ENCODE assay signal across 13 cellular contexts in genomic region chr11:61026121-61027031, GRCh38. TPM values are rescaled to one million over a fixed set of nuclear protein-coding genes. Genes with fewer than 3 reads are reported as not detected.
DNase-seq lines count a peak whose midpoint lies in the region; ATAC-seq and TF ChIP-seq lines count a peak whose summit lies in the region.
"Had no signal": no experiment of that assay in that cellular context is flagged by ENCODE, and none has a peak within 500 bp of the region (broad histone marks: within the 10 kb centered on the region; RNA-seq: fewer than 3 reads in every experiment).

No MANE protein-coding gene starts in this region.

- H3K9me3 Mint-ChIP-seq in activated T-helper 2 cell treated with anti-CD3 and anti-CD28 coated beads, Interferon-gamma antibody, Interleukin-2, Interleukin-4, amounts not matched to agents 10 μg/mL and 5 μg/mL and 100 μg/mL, durations not matched to agents 14 hours and 24 hours and 36 hours, result no peaks in the 10 kb centered on the region
- H3K9me3 Mint-ChIP-seq in naive thymus-derived CD4-positive, alpha-beta T cell, result peaks cover 0 to 3% (median 0%) of the 10 kb centered on the region in 11 donors
- no peaks in the 10 kb centered on the region for H3K9me3 Mint-ChIP-seq in endodermal cell

- H3K4me3 Mint-ChIP-seq in activated T-helper 2 cell treated with anti-CD3 and anti-CD28 coated beads, Interferon-gamma antibody, Interleukin-2, Interleukin-4, amounts not matched to agents 10 μg/mL and 5 μg/mL and 100 μg/mL, durations not matched to agents 14 hours and 24 hours and 36 hours (ENCODE audit: low read depth), result peak overlapping the region; percentile 84
- peak overlapping the region; percentile 71 to 89 (median 85) for H3K4me3 Mint-ChIP-seq in naive thymus-derived CD4-positive, alpha-beta T cell
- no peak overlapping the region for H3K4me3 Mint-ChIP-seq in endodermal cell

- peak; percentile 37 for ATAC-seq in naive thymus-derived CD4-positive, alpha-beta T cell
- ATAC-seq in GM18873 (IDR thresholded peaks at IDR 0.05; ENCODE audit: low FRiP score, unreplicated experiment), result no peak
- no peak for ATAC-seq in HG03457 (IDR thresholded peaks at IDR 0.05; ENCODE audit: unreplicated experiment)
- no peak for ATAC-seq in aorta (ENCODE audit: low FRiP score)

- no peak overlapping the region for H2AFZ ChIP-seq in OCI-LY1 (ENCODE audit: low read length)

- H3K36me3 Mint-ChIP-seq in activated T-helper 2 cell treated with anti-CD3 and anti-CD28 coated beads, Interferon-gamma antibody, Interleukin-2, Interleukin-4, amounts not matched to agents 10 μg/mL and 5 μg/mL and 100 μg/mL, durations not matched to agents 14 hours and 24 hours and 36 hours (ENCODE audit: low read depth), result peaks cover 71% of the 10 kb centered on the region
- peaks cover 0 to 34% (median 0%) of the 10 kb centered on the region in 5 donors for H3K36me3 Mint-ChIP-seq in naive thymus-derived CD4-positive, alpha-beta T cell
- H3K36me3 Mint-ChIP-seq in endodermal cell (ENCODE audit: low read depth), result no peaks in the 10 kb centered on the region

- H3K9me3 ChIP-seq in OCI-LY1 (ENCODE audit: low read length) (no peaks in the 10 kb centered on the region), aorta (ENCODE audit: control insufficient read depth, low read length) (no peaks in the 10 kb centered on the region), endodermal cell (ENCODE audit: control insufficient read depth, low read length) (no peaks in the 10 kb centered on the region)
- H3K9me3 ChIP-seq in naive thymus-derived CD4-positive, alpha-beta T cell (ENCODE audit: control insufficient read depth in 2 of 3, low read length in 3 of 3), result no peaks in the 10 kb centered on the region
- H3K9me3 ChIP-seq: upper lobe of left lung had no signal

- H3K4me3 ChIP-seq in OCI-LY1 (ENCODE audit: low read depth, low read length, poor library complexity, severe bottlenecking), result peak overlapping the region; percentile 67
- H3K4me3 ChIP-seq in naive thymus-derived CD4-positive, alpha-beta T cell (ENCODE audit: low read length), result peak overlapping the region; percentile 51
- no peak overlapping the region for H3K4me3 ChIP-seq in aorta (ENCODE audit: low read length in 2 of 2)
- no peak overlapping the region for H3K4me3 ChIP-seq in endodermal cell (ENCODE audit: low read length)
- H3K4me3 ChIP-seq: upper lobe of left lung had no signal

- TF ChIP-seq CTCF in OCI-LY1 (IDR thresholded peaks at IDR 0.05; ENCODE audit: low read length) (no peak), endodermal cell (conservative IDR thresholded peaks at IDR 0.05) (no peak)

- intact Hi-C loops in activated T-helper 2 cell treated with anti-CD3 and anti-CD28 coated beads, Interferon-gamma antibody, Interleukin-2, Interleukin-4, amounts not matched to agents 10 μg/mL and 5 μg/mL and 100 μg/mL, durations not matched to agents 14 hours and 24 hours and 36 hours (cut with micrococcal nuclease), result loop anchor here (1.0 kb wide), 2 partner anchors 11 to 16 kb away; no protein-coding TSS in a partner anchor
- intact Hi-C loops in naive thymus-derived CD4-positive, alpha-beta T cell (cut with micrococcal nuclease), result loop anchor here (1.0 to 10.0 kb wide), 14 partner anchors 16 to 1528 kb away; partner anchors contain the start of genes CD5 (in 1 of the 2), CD6 (in 1 of the 2), TMEM109 (in 1 of the 2) and VPS37C (in 1 of the 2)
- intact Hi-C loops in aorta (cut with DNase I), result no loop called here

- CTCF ChIA-PET in naive thymus-derived CD4-positive, alpha-beta T cell (lab: Charles Lee), result interaction anchor here (0.6 to 2.1 kb wide), 6 partner anchors 16 to 58 kb away, joined by 3 to 10 read pairs (median 4); no protein-coding TSS in a partner anchor

- peaks cover 82% of the 10 kb centered on the region for H3K4me1 Mint-ChIP-seq in activated T-helper 2 cell treated with anti-CD3 and anti-CD28 coated beads, Interferon-gamma antibody, Interleukin-2, Interleukin-4, amounts not matched to agents 10 μg/mL and 5 μg/mL and 100 μg/mL, durations not matched to agents 14 hours and 24 hours and 36 hours (ENCODE audit: low read depth)
- H3K4me1 Mint-ChIP-seq in naive thymus-derived CD4-positive, alpha-beta T cell, result peaks cover 60 to 97% (median 90%) of the 10 kb centered on the region in 7 donors
- H3K4me1 Mint-ChIP-seq in endodermal cell, result peaks cover 7% of the 10 kb centered on the region

- H3K36me3 ChIP-seq in OCI-LY1 (ENCODE audit: insufficient read depth, low read length), result no peaks in the 10 kb centered on the region
- no peaks in the 10 kb centered on the region for H3K36me3 ChIP-seq in naive thymus-derived CD4-positive, alpha-beta T cell (ENCODE audit: control insufficient read depth in 2 of 3, insufficient read depth in 3 of 3, low read length in 3 of 3)
- H3K36me3 ChIP-seq in aorta (ENCODE audit: control insufficient read depth in 1 of 2, insufficient read depth in 2 of 2, low read length in 1 of 2), result no peaks in the 10 kb centered on the region
- no peaks in the 10 kb centered on the region for H3K36me3 ChIP-seq in endodermal cell (ENCODE audit: control insufficient read depth, insufficient read depth, low read length)
- H3K36me3 ChIP-seq: upper lobe of left lung had no signal

- 68 to 70% methylated on average over 27 to 28 of the region's 28 CpGs for WGBS in aorta, 2 donors
- WGBS in endodermal cell (ENCODE audit: insufficient coverage in 1 of 2, insufficient read length in 1 of 2), 2 experiments, result 83 to 87% methylated on average over 6 to 25 of the region's 28 CpGs

- no peaks in the 10 kb centered on the region for H3K27me3 Mint-ChIP-seq in activated T-helper 2 cell treated with anti-CD3 and anti-CD28 coated beads, Interferon-gamma antibody, Interleukin-2, Interleukin-4, amounts not matched to agents 10 μg/mL and 5 μg/mL and 100 μg/mL, durations not matched to agents 14 hours and 24 hours and 36 hours (ENCODE audit: low read depth)
- H3K27me3 Mint-ChIP-seq in naive thymus-derived CD4-positive, alpha-beta T cell, result no peaks in the 10 kb centered on the region
- peaks cover 54% of the 10 kb centered on the region for H3K27me3 Mint-ChIP-seq in endodermal cell (ENCODE audit: insufficient read depth)

- H3F3A ChIP-seq in OCI-LY1 (ENCODE audit: insufficient read depth, low read length), result no peaks in the 10 kb centered on the region

- peaks cover 83% of the 10 kb centered on the region for H3K4me1 ChIP-seq in OCI-LY1 (ENCODE audit: insufficient read depth, low read length, severe bottlenecking)
- peaks cover 63 to 69% of the 10 kb centered on the region in 2 donors for H3K4me1 ChIP-seq in naive thymus-derived CD4-positive, alpha-beta T cell (ENCODE audit: control insufficient read depth in 2 of 2, insufficient read depth in 2 of 2, low read length in 2 of 2)
- no peaks in the 10 kb centered on the region for H3K4me1 ChIP-seq in aorta (ENCODE audit: control insufficient read depth in 1 of 2, insufficient read depth in 2 of 2, low read length in 2 of 2)
- no peaks in the 10 kb centered on the region for H3K4me1 ChIP-seq in endodermal cell (ENCODE audit: control insufficient read depth, insufficient read depth, low read length)

- peak overlapping the region; percentile 83 for H3K9ac ChIP-seq in OCI-LY1 (ENCODE audit: low read length)
- no peak overlapping the region for H3K9ac ChIP-seq in endodermal cell (ENCODE audit: extremely low read depth, low read length, poor library complexity, severe bottlenecking)

- POLR2A ChIA-PET in naive thymus-derived CD4-positive, alpha-beta T cell (lab: Charles Lee), result interaction anchor here (0.7 to 11.1 kb wide), 24 partner anchors 10 to 121 kb away, joined by 3 to 210 read pairs (median 8); partner anchors contain the start of gene PRPF19

- H3K27ac ChIP-seq in OCI-LY1 (ENCODE audit: low read depth, low read length, poor library complexity, severe bottlenecking) (peak overlapping the region; percentile 95), aorta (ENCODE audit: low read depth in 1 of 2, low read length in 2 of 2) (no peak overlapping the region), endodermal cell (ENCODE audit: low read depth, low read length) (no peak overlapping the region)
- peak overlapping the region; percentile 76 for H3K27ac ChIP-seq in naive thymus-derived CD4-positive, alpha-beta T cell (ENCODE audit: low read depth, low read length)

- no peaks in the 10 kb centered on the region for H4K20me1 ChIP-seq in OCI-LY1 (ENCODE audit: insufficient read depth, low read length)

- H3K27ac Mint-ChIP-seq in activated T-helper 2 cell treated with anti-CD3 and anti-CD28 coated beads, Interferon-gamma antibody, Interleukin-2, Interleukin-4, amounts not matched to agents 10 μg/mL and 5 μg/mL and 100 μg/mL, durations not matched to agents 14 hours and 24 hours and 36 hours, result peak overlapping the region; percentile 94
- peak overlapping the region; percentile 91 to 99 (median 97) for H3K27ac Mint-ChIP-seq in naive thymus-derived CD4-positive, alpha-beta T cell
- no peak overlapping the region for H3K27ac Mint-ChIP-seq in endodermal cell

- no peaks in the 10 kb centered on the region for H3K9me2 ChIP-seq in OCI-LY1 (ENCODE audit: low read depth, low read length)

- peak overlapping the region; percentile 91 for H3K4me2 ChIP-seq in OCI-LY1 (ENCODE audit: low read length)

- no peaks in the 10 kb centered on the region for H3K27me3 ChIP-seq in OCI-LY1 (ENCODE audit: insufficient read depth, low read length)
- H3K27me3 ChIP-seq in naive thymus-derived CD4-positive, alpha-beta T cell (ENCODE audit: control insufficient read depth in 2 of 2, insufficient read depth in 2 of 2, low read length in 2 of 2), result no peaks in the 10 kb centered on the region
- H3K27me3 ChIP-seq in aorta (ENCODE audit: control insufficient read depth in 1 of 2, insufficient read depth in 2 of 2, low read length in 1 of 2), result no peaks in the 10 kb centered on the region
- peaks cover 30% of the 10 kb centered on the region for H3K27me3 ChIP-seq in endodermal cell (ENCODE audit: control insufficient read depth, insufficient read depth, low read length, poor library complexity, severe bottlenecking)
- H3K27me3 ChIP-seq: upper lobe of left lung had no signal

- DNase-seq in GDM1 (lab: John Stamatoyannopoulos, UW) (peak; percentile 47), aorta (no peak), endodermal cell (no peak)
- peak; percentile 59 for DNase-seq in activated T-helper 2 cell treated with anti-CD3 and anti-CD28 coated beads, Interferon-gamma antibody, Interleukin-2, Interleukin-4, amounts not matched to agents 10 μg/mL and 5 μg/mL and 100 μg/mL, durations not matched to agents 14 hours and 24 hours and 36 hours (ENCODE audit: low spot score)
- peak in 7 of 9 donors; percentile 86 to 90 (median 88) for DNase-seq in naive thymus-derived CD4-positive, alpha-beta T cell
- DNase-seq: amniotic stem cell, mammary epithelial cell, SHP77 had no signal

- H3K79me2 ChIP-seq in OCI-LY1 (ENCODE audit: insufficient read depth, low read length), result no peaks in the 10 kb centered on the region

RNA-seq across cellular contexts. Expression of gene CD6, which starts 54.9 kb away (rescaled TPM):
- 308 and 327 TPM in 2 replicates for total RNA-seq in activated T-helper 2 cell treated with anti-CD3 and anti-CD28 coated beads, Interferon-gamma antibody, Interleukin-2, Interleukin-4, amounts not matched to agents 10 μg/mL and 5 μg/mL and 100 μg/mL, durations not matched to agents 14 hours and 24 hours and 36 hours
- total RNA-seq in naive thymus-derived CD4-positive, alpha-beta T cell, result 100 to 1,000 TPM; 361 to 653 (median 430) TPM
- polyA plus RNA-seq in naive thymus-derived CD4-positive, alpha-beta T cell, result 100 to 1,000 TPM; 195 to 303 TPM
- 1 to 10 TPM; 1.6 to 2.2 TPM for total RNA-seq in aorta
- 1 to 10 TPM; 1.3 TPM for polyA plus RNA-seq in aorta
- 1 to 10 TPM; 1.5 to 1.6 TPM for total RNA-seq in endodermal cell
- polyA plus RNA-seq in endodermal cell (2013, experiment 1 of 2), result 0.57 TPM
- 0.50 TPM for polyA plus RNA-seq in endodermal cell (2013, experiment 2 of 2)
- total RNA-seq: fibroblast of lung, mammary epithelial cell had no signal
- polyA plus RNA-seq: fibroblast of lung, mammary epithelial cell had no signal

Comparison
In these comparisons a context has a peak if more than half of its experiments do, and no peak if none do; other contexts are left out.
1. DNase-seq: peak in GDM1 (single experiment), activated T-helper 2 cell treated with anti-CD3 and anti-CD28 coated beads, Interferon-gamma antibody, Interleukin-2, Interleukin-4, amounts not matched to agents 10 μg/mL and 5 μg/mL and 100 μg/mL, durations not matched to agents 14 hours and 24 hours and 36 hours (single experiment) and naive thymus-derived CD4-positive, alpha-beta T cell (7 of 9); none in aorta (0 of 2) and endodermal cell (single experiment).
2. H3K27ac ChIP-seq: peak in OCI-LY1 (single experiment) and naive thymus-derived CD4-positive, alpha-beta T cell (single experiment); none in aorta (0 of 2) and endodermal cell (single experiment).
3. H3K4me3 ChIP-seq: peak in OCI-LY1 (single experiment) and naive thymus-derived CD4-positive, alpha-beta T cell (single experiment); none in aorta (0 of 2) and endodermal cell (single experiment).
4. RNA of gene CD6, which starts 54.9 kb away (total RNA-seq): 361 to 653 TPM in naive thymus-derived CD4-positive, alpha-beta T cell and 308 to 327 TPM in activated T-helper 2 cell treated with anti-CD3 and anti-CD28 coated beads, Interferon-gamma antibody, Interleukin-2, Interleukin-4, amounts not matched to agents 10 μg/mL and 5 μg/mL and 100 μg/mL, durations not matched to agents 14 hours and 24 hours and 36 hours; 1.6 to 2.2 TPM in aorta and 1.5 to 1.6 TPM in endodermal cell; every median in the first group is over 10 times any median in the second.
5. intact Hi-C loops: an anchor here in activated T-helper 2 cell treated with anti-CD3 and anti-CD28 coated beads, Interferon-gamma antibody, Interleukin-2, Interleukin-4, amounts not matched to agents 10 μg/mL and 5 μg/mL and 100 μg/mL, durations not matched to agents 14 hours and 24 hours and 36 hours (1.0 kb wide) and naive thymus-derived CD4-positive, alpha-beta T cell (1.0 to 10.0 kb wide); none called in aorta.